ENCODE assay signal across 22 cellular contexts in genomic region chr2:122635649-122636496, GRCh38.
DNase-seq lines count a peak whose midpoint lies in the region; FAIRE-seq and TF ChIP-seq lines count a peak whose summit lies in the region.
"Had no signal": no experiment of that assay in that cellular context is flagged by ENCODE, and none has a peak within 500 bp of the region (broad histone marks: within the 10 kb centered on the region; RNA-seq: fewer than 3 reads in every experiment).

No MANE protein-coding gene starts in this region.

- no peak overlapping the region for H3K4me3 Mint-ChIP-seq in astrocyte (ENCODE audit: unreplicated experiment)
- H3K4me3 Mint-ChIP-seq in activated naive CD4-positive, alpha-beta T cell treated with anti-CD3 and anti-CD28 coated beads for 36 hours, result no peak overlapping the region
- H3K4me3 Mint-ChIP-seq: activated T-helper 17 cell treated with anti-CD3 and anti-CD28 coated beads, Interleukin-2, amount 50 U/mL, for 72 hours had no signal

- H3K27ac ChIP-seq in ACC112 (ENCODE audit: low read depth, low read length) (peak overlapping the region; percentile 36), astrocyte (ENCODE audit: low read depth, low read length) (no peak overlapping the region), keratinocyte (ENCODE audit: control insufficient read depth, insufficient read depth, low read length) (no peak overlapping the region), prostate gland (no peak overlapping the region)
- H3K27ac ChIP-seq: heart left ventricle, neutrophil, right lobe of liver had no signal

- dilution Hi-C loops in keratinocyte (cut with MboI; ENCODE audit: extremely low pct_ligation_motif_present, low sequenced_read_pairs), result no loop called here

- H3K9me3 ChIP-seq in astrocyte (ENCODE audit: insufficient read depth, low read depth, low read length), result no peaks in the 10 kb centered on the region
- no peaks in the 10 kb centered on the region for H3K9me3 ChIP-seq in keratinocyte (ENCODE audit: control insufficient read depth, low read depth, low read length)
- no peaks in the 10 kb centered on the region for H3K9me3 ChIP-seq in prostate gland
- H3K9me3 ChIP-seq: heart left ventricle, neutrophil, right lobe of liver had no signal

- no peaks in the 10 kb centered on the region for H3K27me3 Mint-ChIP-seq in astrocyte (ENCODE audit: low read depth, unreplicated experiment)
- H3K27me3 Mint-ChIP-seq in activated naive CD4-positive, alpha-beta T cell treated with anti-CD3 and anti-CD28 coated beads for 36 hours (ENCODE audit: low read depth), result no peaks in the 10 kb centered on the region
- H3K27me3 Mint-ChIP-seq: activated T-helper 17 cell treated with anti-CD3 and anti-CD28 coated beads, Interleukin-2, amount 50 U/mL, for 72 hours had no signal

- H3K9me1 ChIP-seq in keratinocyte (ENCODE audit: control insufficient read depth, extremely low read depth, insufficient read depth, low read length), result no peaks in the 10 kb centered on the region

- TF ChIP-seq POLR2A in prostate gland (IDR thresholded peaks at IDR 0.05), result no peak

- H2AFZ ChIP-seq in ACC112 (ENCODE audit: low read length, unreplicated experiment) (no peak overlapping the region), astrocyte (ENCODE audit: low read depth, low read length) (no peak overlapping the region), keratinocyte (ENCODE audit: control insufficient read depth, low read length) (peak overlapping the region; percentile 24)

- no peaks in the 10 kb centered on the region for H3K36me3 ChIP-seq in ACC112 (ENCODE audit: insufficient read depth, low read length)
- H3K36me3 ChIP-seq in astrocyte (ENCODE audit: insufficient read depth, low read length), result no peaks in the 10 kb centered on the region
- H3K36me3 ChIP-seq in keratinocyte (ENCODE audit: control insufficient read depth in 2 of 2, extremely low read depth in 1 of 2, insufficient read depth in 2 of 2, low read length in 2 of 2), result no peaks in the 10 kb centered on the region
- H3K36me3 ChIP-seq in prostate gland, result no peaks in the 10 kb centered on the region
- H3K36me3 ChIP-seq: heart left ventricle, neutrophil, right lobe of liver had no signal

- no peaks in the 10 kb centered on the region for H3K79me2 ChIP-seq in ACC112 (ENCODE audit: control insufficient read depth, insufficient read depth, low read length, unreplicated experiment)
- H3K79me2 ChIP-seq in astrocyte (ENCODE audit: insufficient read depth, low read length), result no peaks in the 10 kb centered on the region
- no peaks in the 10 kb centered on the region for H3K79me2 ChIP-seq in keratinocyte (ENCODE audit: control insufficient read depth, insufficient read depth, low read length)

- CTCF ChIA-PET in activated naive CD4-positive, alpha-beta T cell treated with anti-CD3 and anti-CD28 coated beads for 36 hours (lab: Charles Lee), result interaction anchor here (0.6 kb wide), 1 partner anchor 184 kb away, joined by 7 read pairs; no protein-coding TSS in a partner anchor

- no peaks in the 10 kb centered on the region for H3K9me3 Mint-ChIP-seq in astrocyte (ENCODE audit: unreplicated experiment)
- H3K9me3 Mint-ChIP-seq in activated naive CD4-positive, alpha-beta T cell treated with anti-CD3 and anti-CD28 coated beads for 36 hours, result no peaks in the 10 kb centered on the region

- H3K4me1 Mint-ChIP-seq in astrocyte (ENCODE audit: low read depth, unreplicated experiment), result peaks cover 20% of the 10 kb centered on the region
- no peaks in the 10 kb centered on the region for H3K4me1 Mint-ChIP-seq in activated naive CD4-positive, alpha-beta T cell treated with anti-CD3 and anti-CD28 coated beads for 36 hours (ENCODE audit: low read depth)
- H3K4me1 Mint-ChIP-seq: activated T-helper 17 cell treated with anti-CD3 and anti-CD28 coated beads, Interleukin-2, amount 50 U/mL, for 72 hours had no signal

- H3K4me1 ChIP-seq in ACC112 (ENCODE audit: control insufficient read depth, insufficient read depth, low read length, unreplicated experiment), result peaks cover 9% of the 10 kb centered on the region
- H3K4me1 ChIP-seq in astrocyte (ENCODE audit: insufficient read depth, low read length), result peaks cover 3% of the 10 kb centered on the region
- H3K4me1 ChIP-seq in keratinocyte (ENCODE audit: control insufficient read depth, extremely low read depth, insufficient read depth, low read length), result peaks cover 5% of the 10 kb centered on the region
- H3K4me1 ChIP-seq in prostate gland (replicated peaks), result no peaks in the 10 kb centered on the region
- H3K4me1 ChIP-seq: heart left ventricle, right lobe of liver had no signal

- 23% methylated on average over 1 of the region's 1 CpG for WGBS in prostate gland

- H3K9ac ChIP-seq in astrocyte (ENCODE audit: low read length) (no peak overlapping the region), keratinocyte (ENCODE audit: control insufficient read depth, extremely low read depth, insufficient read depth, low read length) (no peak overlapping the region)

- H3K27me3 ChIP-seq in ACC112 (ENCODE audit: insufficient read depth, low read length) (no peaks in the 10 kb centered on the region), astrocyte (ENCODE audit: insufficient read depth, low read length) (no peaks in the 10 kb centered on the region), keratinocyte (ENCODE audit: control insufficient read depth, extremely low read depth, insufficient read depth, low read length) (no peaks in the 10 kb centered on the region), prostate gland (replicated peaks; ENCODE audit: insufficient read depth) (no peaks in the 10 kb centered on the region)
- H3K27me3 ChIP-seq: heart left ventricle, neutrophil, right lobe of liver had no signal

- H4K20me1 ChIP-seq in astrocyte (ENCODE audit: insufficient read depth, low read length) (no peaks in the 10 kb centered on the region), keratinocyte (ENCODE audit: control insufficient read depth, extremely low read depth, insufficient read depth, low read length) (no peaks in the 10 kb centered on the region)

- intact Hi-C loops in activated naive CD4-positive, alpha-beta T cell treated with anti-CD3 and anti-CD28 coated beads for 36 hours (cut with micrococcal nuclease), result no loop called here
- intact Hi-C loops in prostate gland (cut with DNase I), result no loop called here

- DNase-seq in HS-27A (ENCODE audit: low read depth), result peak; percentile 20
- peak; percentile 19 for DNase-seq in astrocyte (ENCODE audit: low read depth)
- DNase-seq in keratinocyte (ENCODE audit: low read depth, low spot score), result no peak
- no peak for DNase-seq in NCI-H2171 treated with DMSO at 0.1 percent for 48 hours (lab: John Stamatoyannopoulos, UW)
- no peak for DNase-seq in NCI-H2029 treated with DMSO at 0.1 percent for 48 hours (lab: John Stamatoyannopoulos, UW)
- DNase-seq in activated naive CD4-positive, alpha-beta T cell treated with anti-CD3 and anti-CD28 coated beads for 36 hours, result no peak
- DNase-seq in prostate gland (ENCODE audit: low spot score), result no peak
- DNase-seq: amniotic stem cell; GF-D8; heart left ventricle; midbrain; NCI-H2081 treated with DMSO at 0.1 percent for 48 hours; NCI-H526 treated with DMSO at 0.1 percent for 48 hours; OCI-M1; right lobe of liver; stimulated activated CD4-positive, alpha-beta T cell treated with anti-CD3 and anti-CD28 coated beads, Interleukin-2, amount 100 ng/mL, for 48 hours; substantia nigra had no signal

- FAIRE-seq in astrocyte (lab: Jason Lieb, UNC) (no peak), keratinocyte (lab: Jason Lieb, UNC) (no peak)
- FAIRE-seq: colon, islet of Langerhans had no signal

- peak overlapping the region; percentile 72 for H3K27ac Mint-ChIP-seq in astrocyte (ENCODE audit: unreplicated experiment)
- no peak overlapping the region for H3K27ac Mint-ChIP-seq in activated naive CD4-positive, alpha-beta T cell treated with anti-CD3 and anti-CD28 coated beads for 36 hours
- H3K27ac Mint-ChIP-seq: activated T-helper 17 cell treated with anti-CD3 and anti-CD28 coated beads, Interleukin-2, amount 50 U/mL, for 72 hours had no signal

- no peaks in the 10 kb centered on the region for H3K36me3 Mint-ChIP-seq in astrocyte (ENCODE audit: low read depth, unreplicated experiment)
- no peaks in the 10 kb centered on the region for H3K36me3 Mint-ChIP-seq in activated naive CD4-positive, alpha-beta T cell treated with anti-CD3 and anti-CD28 coated beads for 36 hours (ENCODE audit: low read depth)

- H3K4me2 ChIP-seq in astrocyte (ENCODE audit: low read length) (no peak overlapping the region), keratinocyte (ENCODE audit: control insufficient read depth, extremely low read depth, insufficient read depth, low read depth, low read length) (no peak overlapping the region)

- no peak for TF ChIP-seq CTCF in astrocyte (IDR thresholded peaks at IDR 0.05; ENCODE audit: insufficient read depth, low read depth, low read length)
- no peak for TF ChIP-seq CTCF in keratinocyte (optimal IDR thresholded peaks at IDR 0.05 in 1 of 3, IDR thresholded peaks at IDR 0.05 in 1 of 3, conservative IDR thresholded peaks at IDR 0.05 in 1 of 3; ENCODE audit: extremely low read depth in 1 of 3, insufficient read depth in 2 of 3, low read length in 3 of 3)
- TF ChIP-seq CTCF in prostate gland (IDR thresholded peaks at IDR 0.05), result no peak

- H3K4me3 ChIP-seq in ACC112 (ENCODE audit: low read depth, low read length), result no peak overlapping the region
- H3K4me3 ChIP-seq in astrocyte (ENCODE audit: insufficient read depth, low read depth, low read length), result no peak overlapping the region
- H3K4me3 ChIP-seq in keratinocyte (ENCODE audit: control insufficient read depth in 2 of 3, extremely low read depth in 1 of 3, insufficient read depth in 2 of 3, low read depth in 1 of 3, low read length in 3 of 3), result no peak overlapping the region
- H3K4me3 ChIP-seq in prostate gland, result no peak overlapping the region
- H3K4me3 ChIP-seq: heart left ventricle, right lobe of liver had no signal

Comparison
In these comparisons a context has a peak if more than half of its experiments do, and no peak if none do; other contexts are left out.
1. DNase-seq: peak in HS-27A (single experiment) and astrocyte (single experiment); none in keratinocyte (single experiment), NCI-H2171 treated with DMSO at 0.1 percent for 48 hours (single experiment), NCI-H2029 treated with DMSO at 0.1 percent for 48 hours (single experiment), activated naive CD4-positive, alpha-beta T cell treated with anti-CD3 and anti-CD28 coated beads for 36 hours (single experiment) and prostate gland (single experiment).